Comparison of ENCODE assay signal across 9 cellular contexts in genomic region chr6:44010411-44011349, GRCh38.
DNase-seq lines count a peak whose midpoint lies in the region; ATAC-seq, FAIRE-seq and TF ChIP-seq lines count a peak whose summit lies in the region.
"Had no signal": no experiment of that assay in that cellular context is flagged by ENCODE, and none has a peak within 500 bp of the region (broad histone marks: within the 10 kb centered on the region; RNA-seq: fewer than 3 reads in every experiment).

No MANE protein-coding gene starts in this region.

- H3K27ac ChIP-seq in naive thymus-derived CD4-positive, alpha-beta T cell (ENCODE audit: low read depth, low read length), result no peak overlapping the region

- peaks cover 0 to 3% (median 0%) of the 10 kb centered on the region in 11 donors for H3K9me3 Mint-ChIP-seq in naive thymus-derived CD4-positive, alpha-beta T cell
- H3K9me3 Mint-ChIP-seq: natural killer cell had no signal

- no peaks in the 10 kb centered on the region for H3K4me1 ChIP-seq in naive thymus-derived CD4-positive, alpha-beta T cell (ENCODE audit: control insufficient read depth in 2 of 2, insufficient read depth in 2 of 2, low read length in 2 of 2)

- peak; percentile 36 for ATAC-seq in naive thymus-derived CD4-positive, alpha-beta T cell
- ATAC-seq in GM18861 (IDR thresholded peaks at IDR 0.05; ENCODE audit: unreplicated experiment) (no peak), GM21619 (IDR thresholded peaks at IDR 0.05; ENCODE audit: unreplicated experiment) (no peak)

- no peak for TF ChIP-seq CTCF in bronchial epithelial cell (IDR thresholded peaks at IDR 0.05; ENCODE audit: insufficient read depth, low read length, severe bottlenecking)

- intact Hi-C loops in naive thymus-derived CD4-positive, alpha-beta T cell (cut with micrococcal nuclease), result no loop called here

- POLR2A ChIA-PET in naive thymus-derived CD4-positive, alpha-beta T cell (lab: Charles Lee), result no interaction called here

- no peak for FAIRE-seq in bronchial epithelial cell (lab: Jason Lieb, UNC)

- no peaks in the 10 kb centered on the region for H3K36me3 Mint-ChIP-seq in naive thymus-derived CD4-positive, alpha-beta T cell
- H3K36me3 Mint-ChIP-seq: natural killer cell had no signal

- no peak overlapping the region for H3K4me3 Mint-ChIP-seq in naive thymus-derived CD4-positive, alpha-beta T cell
- H3K4me3 Mint-ChIP-seq: natural killer cell had no signal

- H3K27me3 Mint-ChIP-seq in naive thymus-derived CD4-positive, alpha-beta T cell, result peaks cover 9 to 26% (median 14%) of the 10 kb centered on the region in 5 donors

- no peak overlapping the region for H3K4me3 ChIP-seq in bronchial epithelial cell (ENCODE audit: low read depth, low read length)
- H3K4me3 ChIP-seq in naive thymus-derived CD4-positive, alpha-beta T cell (ENCODE audit: low read length), result no peak overlapping the region

- DNase-seq in DMS79 (lab: John Stamatoyannopoulos, UW) (peak; percentile 96), NCI-H146 treated with DMSO at 0.1 percent for 48 hours (lab: John Stamatoyannopoulos, UW; ENCODE audit: unreplicated experiment) (peak; percentile 36), bronchial epithelial cell (ENCODE audit: low read depth) (peak; percentile 87), hippocampal formation (lab: John Stamatoyannopoulos, UW) (no peak), T-helper 2 cell (no peak)
- no peak for DNase-seq in naive thymus-derived CD4-positive, alpha-beta T cell
- DNase-seq: natural killer cell had no signal

- no peak overlapping the region for H3K27ac Mint-ChIP-seq in naive thymus-derived CD4-positive, alpha-beta T cell
- H3K27ac Mint-ChIP-seq: natural killer cell had no signal

- no peaks in the 10 kb centered on the region for H3K9me3 ChIP-seq in naive thymus-derived CD4-positive, alpha-beta T cell (ENCODE audit: control insufficient read depth in 2 of 3, low read length in 3 of 3)

- CTCF ChIA-PET in naive thymus-derived CD4-positive, alpha-beta T cell (lab: Charles Lee), result no interaction called here

- no peaks in the 10 kb centered on the region for H3K27me3 ChIP-seq in bronchial epithelial cell (ENCODE audit: control insufficient read depth, insufficient read depth, low read length)
- H3K27me3 ChIP-seq in naive thymus-derived CD4-positive, alpha-beta T cell (ENCODE audit: control insufficient read depth in 2 of 2, insufficient read depth in 2 of 2, low read length in 2 of 2), result no peaks in the 10 kb centered on the region

- H3K4me1 Mint-ChIP-seq in naive thymus-derived CD4-positive, alpha-beta T cell, result peaks cover 0 to 6% (median 0%) of the 10 kb centered on the region in 7 donors

- H3K36me3 ChIP-seq in bronchial epithelial cell (ENCODE audit: control insufficient read depth, insufficient read depth, low read length), result no peaks in the 10 kb centered on the region
- H3K36me3 ChIP-seq in naive thymus-derived CD4-positive, alpha-beta T cell (ENCODE audit: control insufficient read depth in 2 of 3, insufficient read depth in 3 of 3, low read length in 3 of 3), result no peaks in the 10 kb centered on the region

Comparison
In these comparisons a context has a peak if more than half of its experiments do, and no peak if none do; other contexts are left out.
1. DNase-seq: peak in DMS79 (single experiment), NCI-H146 treated with DMSO at 0.1 percent for 48 hours (single experiment) and bronchial epithelial cell (single experiment); none in naive thymus-derived CD4-positive, alpha-beta T cell (0 of 9), hippocampal formation (0 of 2) and T-helper 2 cell (0 of 5).